ENCODE assay signal across 14 cellular contexts in the genomic region with DNA sequence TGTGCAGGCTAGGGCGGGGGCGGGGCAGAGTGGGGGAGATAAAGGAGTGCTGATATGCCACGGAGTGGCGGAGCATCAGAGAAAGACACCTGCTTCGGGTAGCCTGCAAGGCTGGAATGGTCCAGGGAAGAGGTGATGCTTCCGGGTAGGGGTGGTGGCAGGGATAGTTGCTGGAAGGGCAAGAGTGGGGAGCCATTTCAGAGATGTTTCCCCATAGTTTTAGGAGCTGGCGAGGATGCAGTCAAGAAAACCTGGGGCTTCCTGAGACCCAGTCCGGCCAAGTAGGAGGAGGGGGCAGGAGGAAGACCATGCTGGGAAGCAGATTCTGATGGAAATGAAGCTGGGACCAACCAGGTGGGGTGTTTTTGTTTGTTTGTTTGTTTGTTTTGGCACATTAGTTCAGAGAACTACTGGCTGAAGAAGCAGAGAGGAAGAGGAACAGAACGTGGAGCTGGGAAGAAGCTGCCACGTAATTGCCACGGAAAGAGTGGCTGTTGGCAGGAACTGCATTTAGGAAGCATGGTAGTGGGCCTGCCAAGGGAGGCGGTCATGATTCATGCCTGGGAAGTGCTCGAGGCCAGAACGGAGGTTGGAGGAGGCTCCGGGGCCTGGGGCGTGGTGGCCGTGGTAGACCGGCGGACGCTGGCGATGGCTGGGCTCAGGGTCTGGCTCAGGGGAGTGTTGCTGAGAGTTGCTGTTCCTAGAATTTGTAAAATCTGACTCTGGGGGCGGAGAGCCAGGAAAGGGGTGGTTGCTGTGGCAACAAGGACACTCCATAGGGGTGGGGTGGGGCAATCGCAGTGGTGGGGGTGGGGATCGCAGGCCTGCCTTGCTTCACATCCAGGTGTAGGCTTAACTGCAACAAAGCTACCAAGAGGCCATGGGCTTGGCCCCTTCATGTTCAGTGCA. TPM values are rescaled to one million over a fixed set of nuclear protein-coding genes. Genes with fewer than 3 reads are reported as not detected.
DNase-seq lines count a peak whose midpoint lies in the region; ATAC-seq and TF ChIP-seq lines count a peak whose summit lies in the region.
"Had no signal": no experiment of that assay in that cellular context is flagged by ENCODE, and none has a peak within 500 bp of the region (broad histone marks: within the 10 kb centered on the region; RNA-seq: fewer than 3 reads in every experiment).

No MANE protein-coding gene starts in this region.

- H3K4me3 ChIP-seq in RWPE2 (ENCODE audit: severe bottlenecking) (no peak overlapping the region), fibroblast of pulmonary artery (replicated peaks; ENCODE audit: low read depth, low read length) (no peak overlapping the region)
- H3K4me3 ChIP-seq: BLaER1, esophagus muscularis mucosa, GM12878 had no signal

- H3K27ac ChIP-seq in RWPE2 (ENCODE audit: poor library complexity, severe bottlenecking) = peak overlapping the region; percentile 41
- H3K27ac ChIP-seq: BLaER1 had no signal

- no peaks in the 10 kb centered on the region for H3K36me3 ChIP-seq in RWPE2 (ENCODE audit: low read depth)
- H3K36me3 ChIP-seq: BLaER1, esophagus muscularis mucosa had no signal

- H3K27ac Mint-ChIP-seq in CD14-positive monocyte = peak overlapping the region in 3 of 7 donors; percentile 47 to 79 (median 61)
- H3K27ac Mint-ChIP-seq in activated CD4-positive, alpha-beta T cell treated with anti-CD3 and anti-CD28 coated beads, Interleukin-2, amount 10 ng/mL, durations not matched to agents 24 days and 14 days = no peak overlapping the region
- H3K27ac Mint-ChIP-seq: activated T-helper 2 cell treated with anti-CD3 and anti-CD28 coated beads, Interferon-gamma antibody, Interleukin-2, Interleukin-4, amounts not matched to agents 10 μg/mL and 5 μg/mL and 100 μg/mL, durations not matched to agents 14 hours and 24 hours and 36 hours; T-helper 1 cell treated with Interleukin-12 subunit alpha and Interleukin-12 subunit beta and Interleukin-4 antibody, amounts not matched to agents 30 μg/mL and 1 μg/mL, for 36 hours had no signal

- no peaks in the 10 kb centered on the region for H3K36me3 Mint-ChIP-seq in CD14-positive monocyte
- H3K36me3 Mint-ChIP-seq in activated CD4-positive, alpha-beta T cell treated with anti-CD3 and anti-CD28 coated beads, Interleukin-2, amount 10 ng/mL, durations not matched to agents 24 days and 14 days (ENCODE audit: low read depth) = no peaks in the 10 kb centered on the region

- no peaks in the 10 kb centered on the region for H3K9me3 ChIP-seq in RWPE2 (ENCODE audit: severe bottlenecking)
- H3K9me3 ChIP-seq: BLaER1, esophagus muscularis mucosa had no signal

- no peaks in the 10 kb centered on the region for H3K27me3 ChIP-seq in RWPE2 (ENCODE audit: insufficient read depth, poor library complexity, severe bottlenecking)
- H3K27me3 ChIP-seq: BLaER1 had no signal

- H3K4me1 ChIP-seq in RWPE2 (ENCODE audit: insufficient read depth, poor library complexity, severe bottlenecking) = peaks cover 9% of the 10 kb centered on the region

- TF ChIP-seq CTCF in CD14-positive monocyte (IDR thresholded peaks at IDR 0.05) (no peak), RWPE2 (IDR thresholded peaks at IDR 0.05; ENCODE audit: poor library complexity, severe bottlenecking) (no peak), fibroblast of pulmonary artery (IDR thresholded peaks at IDR 0.05; ENCODE audit: low read length, missing control alignments) (no peak)

- intact Hi-C loops in CD14-positive monocyte (cut with micrococcal nuclease) = loop anchor here in 1 of 2 donors (10.0 kb wide), 1 partner anchor 197 kb away; no protein-coding TSS in a partner anchor
- intact Hi-C loops in activated CD4-positive, alpha-beta T cell treated with anti-CD3 and anti-CD28 coated beads, Interleukin-2, amount 10 ng/mL, durations not matched to agents 24 days and 14 days (cut with micrococcal nuclease) = loop anchor here (5.0 to 10.0 kb wide), 2 partner anchors 287 to 444 kb away; no protein-coding TSS in a partner anchor

- no peaks in the 10 kb centered on the region for H3K9me3 Mint-ChIP-seq in CD14-positive monocyte
- H3K9me3 Mint-ChIP-seq in activated CD4-positive, alpha-beta T cell treated with anti-CD3 and anti-CD28 coated beads, Interleukin-2, amount 10 ng/mL, durations not matched to agents 24 days and 14 days = no peaks in the 10 kb centered on the region
- H3K9me3 Mint-ChIP-seq: activated T-helper 2 cell treated with anti-CD3 and anti-CD28 coated beads, Interferon-gamma antibody, Interleukin-2, Interleukin-4, amounts not matched to agents 10 μg/mL and 5 μg/mL and 100 μg/mL, durations not matched to agents 14 hours and 24 hours and 36 hours; neural crest cell; T-helper 1 cell treated with Interleukin-12 subunit alpha and Interleukin-12 subunit beta and Interleukin-4 antibody, amounts not matched to agents 30 μg/mL and 1 μg/mL, for 36 hours had no signal

- peak overlapping the region; percentile 5 to 51 for H3K4me3 Mint-ChIP-seq in CD14-positive monocyte
- no peak overlapping the region for H3K4me3 Mint-ChIP-seq in activated CD4-positive, alpha-beta T cell treated with anti-CD3 and anti-CD28 coated beads, Interleukin-2, amount 10 ng/mL, durations not matched to agents 24 days and 14 days
- H3K4me3 Mint-ChIP-seq: neural crest cell; T-helper 1 cell treated with Interleukin-12 subunit alpha and Interleukin-12 subunit beta and Interleukin-4 antibody, amounts not matched to agents 30 μg/mL and 1 μg/mL, for 36 hours had no signal

- H3K27me3 Mint-ChIP-seq in CD14-positive monocyte (ENCODE audit: low read depth in 3 of 3) = peaks cover 8 to 12% (median 12%) of the 10 kb centered on the region in 3 donors
- peaks cover 45% of the 10 kb centered on the region for H3K27me3 Mint-ChIP-seq in activated CD4-positive, alpha-beta T cell treated with anti-CD3 and anti-CD28 coated beads, Interleukin-2, amount 10 ng/mL, durations not matched to agents 24 days and 14 days

- peak; percentile 80 for ATAC-seq in RWPE2 (ENCODE audit: low read depth)
- ATAC-seq in GM18511 (IDR thresholded peaks at IDR 0.05; ENCODE audit: unreplicated experiment) = no peak
- ATAC-seq in HG02852 (IDR thresholded peaks at IDR 0.05; ENCODE audit: unreplicated experiment) = no peak
- ATAC-seq: GM12878 had no signal

- peaks cover 18% of the 10 kb centered on the region for H3K4me1 Mint-ChIP-seq in CD14-positive monocyte
- H3K4me1 Mint-ChIP-seq in activated CD4-positive, alpha-beta T cell treated with anti-CD3 and anti-CD28 coated beads, Interleukin-2, amount 10 ng/mL, durations not matched to agents 24 days and 14 days = peaks cover 5% of the 10 kb centered on the region

- DNase-seq in CD14-positive monocyte (ENCODE audit: low spot score) (no peak), RWPE2 (ENCODE audit: low spot score) (no peak), fibroblast of pulmonary artery (ENCODE audit: low read depth) (peak; percentile 92), lung microvascular endothelial cell (ENCODE audit: low read depth in 2 of 2) (peak; percentile 95), NCI-H526 (lab: John Stamatoyannopoulos, UW) (no peak)
- no peak for DNase-seq in activated CD4-positive, alpha-beta T cell treated with anti-CD3 and anti-CD28 coated beads, Interleukin-2, amount 10 ng/mL, durations not matched to agents 24 days and 14 days

RNA-seq across cellular contexts. Expression of a gene that starts 8.6 kb away (rescaled TPM):
- 10 to 100 TPM; 30.6 to 54.8 TPM for polyA plus RNA-seq in CD14-positive monocyte
- total RNA-seq in lung microvascular endothelial cell = 25.7 and 43.5 TPM in 2 replicates
- total RNA-seq in activated CD4-positive, alpha-beta T cell treated with anti-CD3 and anti-CD28 coated beads, Interleukin-2, amount 10 ng/mL, durations not matched to agents 24 days and 14 days = 43.6 and 45.8 TPM in 2 replicates

RNA-seq across cellular contexts. Expression of a gene that starts 19.0 kb away (rescaled TPM):
- polyA plus RNA-seq in CD14-positive monocyte = not detected
- total RNA-seq in lung microvascular endothelial cell = not detected in 2 replicates
- not detected in 2 replicates for total RNA-seq in activated CD4-positive, alpha-beta T cell treated with anti-CD3 and anti-CD28 coated beads, Interleukin-2, amount 10 ng/mL, durations not matched to agents 24 days and 14 days
- total RNA-seq: activated T-helper 2 cell treated with anti-CD3 and anti-CD28 coated beads, Interferon-gamma antibody, Interleukin-2, Interleukin-4, amounts not matched to agents 10 μg/mL and 5 μg/mL and 100 μg/mL, durations not matched to agents 14 hours and 24 hours and 36 hours; esophagus muscularis mucosa; GM12878; neural crest cell had no signal
- polyA plus RNA-seq: GM12878 had no signal

RNA-seq across cellular contexts. Expression of a gene that starts 38.4 kb away (rescaled TPM):
- polyA plus RNA-seq in CD14-positive monocyte = not detected
- total RNA-seq in lung microvascular endothelial cell = 0.22 TPM in 1 of 2 replicates, not detected in the other
- 1.2 and 1.3 TPM in 2 replicates for total RNA-seq in activated CD4-positive, alpha-beta T cell treated with anti-CD3 and anti-CD28 coated beads, Interleukin-2, amount 10 ng/mL, durations not matched to agents 24 days and 14 days
- total RNA-seq: GM12878 had no signal

Comparison
In these comparisons a context has a peak if more than half of its experiments do, and no peak if none do; other contexts are left out.
1. DNase-seq: peak in fibroblast of pulmonary artery (single experiment) and lung microvascular endothelial cell (2 of 2); none in CD14-positive monocyte (single experiment), RWPE2 (single experiment), activated CD4-positive, alpha-beta T cell treated with anti-CD3 and anti-CD28 coated beads, Interleukin-2, amount 10 ng/mL, durations not matched to agents 24 days and 14 days (single experiment) and NCI-H526 (0 of 2).